In genomic region chr10:8365935-8366911, GRCh38 we compare ENCODE assay signal across 1 cellular context.
A peak's percentile ranks its signal among the peaks of the same experiment; 100 is the strongest.
TF ChIP-seq lines count a peak whose summit lies in the region.

No MANE protein-coding gene starts in this region.

TF ChIP-seq in K562, 482 proteins besides CTCF, POLR2A, EP300 and RAD21 (continued from another document):
- TF ChIP-seq MEF2A (IDR thresholded peaks at IDR 0.05; ENCODE audit: control insufficient read depth, low read depth, low read length) (no peak), ZNF695 (CRISPR knock-in tag; IDR thresholded peaks at IDR 0.05) (no peak), CBFA2T3 (IDR thresholded peaks at IDR 0.05) (peak; percentile 51), ZFP36 (IDR thresholded peaks at IDR 0.05; ENCODE audit: low read depth, low read length, partially characterized antibody) (peak; percentile 50), TFAP4 (CRISPR knock-in tag; IDR thresholded peaks at IDR 0.05; ENCODE audit: borderline replicate concordance) (no peak)
- TF ChIP-seq, protein P1, sequence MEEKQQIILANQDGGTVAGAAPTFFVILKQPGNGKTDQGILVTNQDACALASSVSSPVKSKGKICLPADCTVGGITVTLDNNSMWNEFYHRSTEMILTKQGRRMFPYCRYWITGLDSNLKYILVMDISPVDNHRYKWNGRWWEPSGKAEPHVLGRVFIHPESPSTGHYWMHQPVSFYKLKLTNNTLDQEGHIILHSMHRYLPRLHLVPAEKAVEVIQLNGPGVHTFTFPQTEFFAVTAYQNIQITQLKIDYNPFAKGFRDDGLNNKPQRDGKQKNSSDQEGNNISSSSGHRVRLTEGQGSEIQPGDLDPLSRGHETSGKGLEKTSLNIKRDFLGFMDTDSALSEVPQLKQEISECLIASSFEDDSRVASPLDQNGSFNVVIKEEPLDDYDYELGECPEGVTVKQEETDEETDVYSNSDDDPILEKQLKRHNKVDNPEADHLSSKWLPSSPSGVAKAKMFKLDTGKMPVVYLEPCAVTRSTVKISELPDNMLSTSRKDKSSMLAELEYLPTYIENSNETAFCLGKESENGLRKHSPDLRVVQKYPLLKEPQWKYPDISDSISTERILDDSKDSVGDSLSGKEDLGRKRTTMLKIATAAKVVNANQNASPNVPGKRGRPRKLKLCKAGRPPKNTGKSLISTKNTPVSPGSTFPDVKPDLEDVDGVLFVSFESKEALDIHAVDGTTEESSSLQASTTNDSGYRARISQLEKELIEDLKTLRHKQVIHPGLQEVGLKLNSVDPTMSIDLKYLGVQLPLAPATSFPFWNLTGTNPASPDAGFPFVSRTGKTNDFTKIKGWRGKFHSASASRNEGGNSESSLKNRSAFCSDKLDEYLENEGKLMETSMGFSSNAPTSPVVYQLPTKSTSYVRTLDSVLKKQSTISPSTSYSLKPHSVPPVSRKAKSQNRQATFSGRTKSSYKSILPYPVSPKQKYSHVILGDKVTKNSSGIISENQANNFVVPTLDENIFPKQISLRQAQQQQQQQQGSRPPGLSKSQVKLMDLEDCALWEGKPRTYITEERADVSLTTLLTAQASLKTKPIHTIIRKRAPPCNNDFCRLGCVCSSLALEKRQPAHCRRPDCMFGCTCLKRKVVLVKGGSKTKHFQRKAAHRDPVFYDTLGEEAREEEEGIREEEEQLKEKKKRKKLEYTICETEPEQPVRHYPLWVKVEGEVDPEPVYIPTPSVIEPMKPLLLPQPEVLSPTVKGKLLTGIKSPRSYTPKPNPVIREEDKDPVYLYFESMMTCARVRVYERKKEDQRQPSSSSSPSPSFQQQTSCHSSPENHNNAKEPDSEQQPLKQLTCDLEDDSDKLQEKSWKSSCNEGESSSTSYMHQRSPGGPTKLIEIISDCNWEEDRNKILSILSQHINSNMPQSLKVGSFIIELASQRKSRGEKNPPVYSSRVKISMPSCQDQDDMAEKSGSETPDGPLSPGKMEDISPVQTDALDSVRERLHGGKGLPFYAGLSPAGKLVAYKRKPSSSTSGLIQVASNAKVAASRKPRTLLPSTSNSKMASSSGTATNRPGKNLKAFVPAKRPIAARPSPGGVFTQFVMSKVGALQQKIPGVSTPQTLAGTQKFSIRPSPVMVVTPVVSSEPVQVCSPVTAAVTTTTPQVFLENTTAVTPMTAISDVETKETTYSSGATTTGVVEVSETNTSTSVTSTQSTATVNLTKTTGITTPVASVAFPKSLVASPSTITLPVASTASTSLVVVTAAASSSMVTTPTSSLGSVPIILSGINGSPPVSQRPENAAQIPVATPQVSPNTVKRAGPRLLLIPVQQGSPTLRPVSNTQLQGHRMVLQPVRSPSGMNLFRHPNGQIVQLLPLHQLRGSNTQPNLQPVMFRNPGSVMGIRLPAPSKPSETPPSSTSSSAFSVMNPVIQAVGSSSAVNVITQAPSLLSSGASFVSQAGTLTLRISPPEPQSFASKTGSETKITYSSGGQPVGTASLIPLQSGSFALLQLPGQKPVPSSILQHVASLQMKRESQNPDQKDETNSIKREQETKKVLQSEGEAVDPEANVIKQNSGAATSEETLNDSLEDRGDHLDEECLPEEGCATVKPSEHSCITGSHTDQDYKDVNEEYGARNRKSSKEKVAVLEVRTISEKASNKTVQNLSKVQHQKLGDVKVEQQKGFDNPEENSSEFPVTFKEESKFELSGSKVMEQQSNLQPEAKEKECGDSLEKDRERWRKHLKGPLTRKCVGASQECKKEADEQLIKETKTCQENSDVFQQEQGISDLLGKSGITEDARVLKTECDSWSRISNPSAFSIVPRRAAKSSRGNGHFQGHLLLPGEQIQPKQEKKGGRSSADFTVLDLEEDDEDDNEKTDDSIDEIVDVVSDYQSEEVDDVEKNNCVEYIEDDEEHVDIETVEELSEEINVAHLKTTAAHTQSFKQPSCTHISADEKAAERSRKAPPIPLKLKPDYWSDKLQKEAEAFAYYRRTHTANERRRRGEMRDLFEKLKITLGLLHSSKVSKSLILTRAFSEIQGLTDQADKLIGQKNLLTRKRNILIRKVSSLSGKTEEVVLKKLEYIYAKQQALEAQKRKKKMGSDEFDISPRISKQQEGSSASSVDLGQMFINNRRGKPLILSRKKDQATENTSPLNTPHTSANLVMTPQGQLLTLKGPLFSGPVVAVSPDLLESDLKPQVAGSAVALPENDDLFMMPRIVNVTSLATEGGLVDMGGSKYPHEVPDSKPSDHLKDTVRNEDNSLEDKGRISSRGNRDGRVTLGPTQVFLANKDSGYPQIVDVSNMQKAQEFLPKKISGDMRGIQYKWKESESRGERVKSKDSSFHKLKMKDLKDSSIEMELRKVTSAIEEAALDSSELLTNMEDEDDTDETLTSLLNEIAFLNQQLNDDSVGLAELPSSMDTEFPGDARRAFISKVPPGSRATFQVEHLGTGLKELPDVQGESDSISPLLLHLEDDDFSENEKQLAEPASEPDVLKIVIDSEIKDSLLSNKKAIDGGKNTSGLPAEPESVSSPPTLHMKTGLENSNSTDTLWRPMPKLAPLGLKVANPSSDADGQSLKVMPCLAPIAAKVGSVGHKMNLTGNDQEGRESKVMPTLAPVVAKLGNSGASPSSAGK (IDR thresholded peaks at IDR 0.05), result no peak
